In genomic region chr12:52044284-52044983, GRCh38 we compare ENCODE assay signal across 12 cellular contexts. TPM values are rescaled to one million over a fixed set of nuclear protein-coding genes. Genes with fewer than 3 reads are reported as not detected.
DNase-seq lines count a peak whose midpoint lies in the region; ATAC-seq, FAIRE-seq and TF ChIP-seq lines count a peak whose summit lies in the region.
"Had no signal": no experiment of that assay in that cellular context is flagged by ENCODE, and none has a peak within 500 bp of the region (broad histone marks: within the 10 kb centered on the region; RNA-seq: fewer than 3 reads in every experiment).

No MANE protein-coding gene starts in this region.

- H3K27me3 ChIP-seq in HepG2 (ENCODE audit: control insufficient read depth in 1 of 2, insufficient read depth in 2 of 2, low read length in 2 of 2) (no peaks in the 10 kb centered on the region; a peak in 1 of 5 replicates), skeletal muscle tissue (ENCODE audit: control insufficient read depth in 3 of 3, insufficient read depth in 3 of 3, low read length in 3 of 3) (no peaks in the 10 kb centered on the region)
- H3K27me3 ChIP-seq: foreskin keratinocyte had no signal

- H3K27ac ChIP-seq in coronary artery = peak overlapping the region; percentile 92 to 99
- H3K27ac ChIP-seq in HepG2 (ENCODE audit: extremely low read length, insufficient read depth, low read length) = no peak overlapping the region
- peak overlapping the region; percentile 99 for H3K27ac ChIP-seq in skeletal muscle tissue (ENCODE audit: low read depth, low read length)
- H3K27ac ChIP-seq: foreskin keratinocyte had no signal

- H3K9me3 ChIP-seq in HepG2 (ENCODE audit: low read length) = no peaks in the 10 kb centered on the region
- H3K9me3 ChIP-seq in skeletal muscle tissue (ENCODE audit: control insufficient read depth in 3 of 3, low read length in 3 of 3) = no peaks in the 10 kb centered on the region

- POLR2A ChIA-PET in HepG2 (lab: Yijun Ruan, JAX) = no interaction called here

- ATAC-seq in HepG2 (no peak; the same call in 2 of the 3 replicates), HG03039 (IDR thresholded peaks at IDR 0.05; ENCODE audit: unreplicated experiment) (no peak), HG02759 (IDR thresholded peaks at IDR 0.05; ENCODE audit: unreplicated experiment) (no peak), GM19395 (IDR thresholded peaks at IDR 0.05; ENCODE audit: unreplicated experiment) (no peak)
- ATAC-seq: foreskin keratinocyte had no signal

- no peak for TF ChIP-seq POLR2A in HepG2 (IDR thresholded peaks at IDR 0.05; ENCODE audit: insufficient read depth in 1 of 2, low read depth in 2 of 2, low read length in 2 of 2)

- no TSS peak for BruUV-seq in HepG2 (replicated peaks; lab: Mats Ljungman, UMichigan)

- H3K36me3 ChIP-seq in HepG2 (replicated peaks in 1 of 2; ENCODE audit: control insufficient read depth in 1 of 2, insufficient read depth in 2 of 2, low read length in 2 of 2) (no peaks in the 10 kb centered on the region), skeletal muscle tissue (ENCODE audit: control insufficient read depth in 3 of 3, insufficient read depth in 3 of 3, low read length in 3 of 3) (peaks cover 0 to 28% (median 1%) of the 10 kb centered on the region in 3 donors)

- peak overlapping the region; percentile 11; the same call in 1 of the 2 replicates for H3K4me2 ChIP-seq in HepG2 (ENCODE audit: low read depth, low read length)

- TF ChIP-seq EP300 in HepG2 (IDR thresholded peaks at IDR 0.05; ENCODE audit: low read depth in 2 of 2, low read length in 2 of 2) (no peak), HepG2 (CRISPR knock-in tag; IDR thresholded peaks at IDR 0.05; ENCODE audit: borderline replicate concordance) (no peak)

- TF ChIP-seq CTCF in coronary artery (IDR thresholded peaks at IDR 0.05) (no peak), HepG2 (CRISPR knock-in tag; IDR thresholded peaks at IDR 0.05) (no peak)

- no peak for TF ChIP-seq RAD21 in HepG2 (CRISPR knock-in tag; IDR thresholded peaks at IDR 0.05)

- CTCF ChIA-PET in HepG2 (lab: Yijun Ruan, JAX; ENCODE audit: low intra/inter-chr PET ratio, low total read pairs) = no interaction called here

- no peak overlapping the region for H2AFZ ChIP-seq in HepG2 (ENCODE audit: low read length)

- no peaks in the 10 kb centered on the region for H3K79me2 ChIP-seq in HepG2 (ENCODE audit: insufficient read depth, low read length)

- WGBS in HepG2 (ENCODE audit: low lambda C conversion rate) = 73% methylated on average over 10 of the region's 18 CpGs

- H3K4me1 ChIP-seq in HepG2 (ENCODE audit: insufficient read depth, low read length) (peaks cover 77% of the 10 kb centered on the region), skeletal muscle tissue (ENCODE audit: control insufficient read depth in 3 of 3, insufficient read depth in 3 of 3, low read length in 3 of 3) (peaks cover 70 to 86% (median 83%) of the 10 kb centered on the region in 3 donors)
- H3K4me1 ChIP-seq: foreskin keratinocyte had no signal

- in situ Hi-C loops in HepG2 (cut with HindIII; ENCODE audit: extremely low pct_ligation_motif_present, low pct_unique_long_range_greater_than_20kb) = no loop called here

- intact Hi-C loops in HepG2 (cut with micrococcal nuclease; ENCODE audit: unreplicated experiment) = no loop called here

- no peak for FAIRE-seq in HepG2 (lab: Jason Lieb, UNC)

- no peaks in the 10 kb centered on the region for H4K20me1 ChIP-seq in HepG2 (ENCODE audit: insufficient read depth, low read length)

- H3K9ac ChIP-seq in HepG2 (ENCODE audit: insufficient read depth, low read depth, low read length) = no peak overlapping the region
- H3K9ac ChIP-seq in skeletal muscle tissue (ENCODE audit: low read depth in 1 of 3, low read length in 3 of 3) = peak overlapping the region; percentile 91 to 100 (median 99)

- H3K4me3 ChIP-seq in coronary artery = peak overlapping the region; percentile 53
- H3K4me3 ChIP-seq in HepG2 (replicated peaks in 1 of 3; ENCODE audit: insufficient read depth in 1 of 3, low read depth in 2 of 3, low read length in 3 of 3) = no peak overlapping the region
- H3K4me3 ChIP-seq in skeletal muscle tissue (ENCODE audit: low read length in 3 of 3) = peak overlapping the region; percentile 83 to 99 (median 85)

- DNase-seq in GM03348 (ENCODE audit: low spot score) = peak; percentile 91
- peak; percentile 97 for DNase-seq in coronary artery (ENCODE audit: low spot score)
- no peak for DNase-seq in HepG2 (ENCODE audit: low spot score)
- no peak for DNase-seq in activated CD4-positive, alpha-beta T cell treated with anti-CD3 and anti-CD28 coated beads for 48 hours
- DNase-seq: activated CD8-positive, alpha-beta memory T cell treated with anti-CD3 and anti-CD28 coated beads, Interleukin-2, amount 50 U/mL, for 4 hours; foreskin keratinocyte had no signal

RNA-seq across cellular contexts. Expression of gene NR4A1, which starts 6.8 kb away (rescaled TPM):
- 4.6 and 5.7 TPM in 2 replicates for total RNA-seq in HepG2 (2016; rRNA removed; fragmentation: Illumina TruSeq; extraction: Trizol)
- 8.4 and 9.3 TPM in 2 replicates for total RNA-seq in HepG2 (2016; cell fraction: cytosol; rRNA removed; fragmentation: Illumina TruSeq; extraction: Trizol; ENCODE audit: low read depth)
- 3.8 and 7.6 TPM in 2 replicates for total RNA-seq in HepG2 (2016; cell fraction: insoluble cytoplasmic fraction; rRNA removed; fragmentation: Illumina TruSeq; extraction: Trizol)
- total RNA-seq in HepG2 (2016; cell fraction: membrane; rRNA removed; fragmentation: Illumina TruSeq; extraction: Trizol) = 5.8 and 6.3 TPM in 2 replicates
- 8.9 and 10.0 TPM in 2 replicates for total RNA-seq in HepG2 (2016; cell fraction: nucleus; rRNA removed; fragmentation: Illumina TruSeq; extraction: Trizol)
- polyA plus RNA-seq in HepG2 (2011; rRNA removed) = 15.2 and 16.5 TPM in 2 replicates
- polyA plus RNA-seq in HepG2 (2011; cell fraction: cytosol; rRNA removed) = 7.6 and 13.1 TPM in 2 replicates
- 26.2 and 46.7 TPM in 2 replicates for polyA plus RNA-seq in HepG2 (2011; cell fraction: nucleus; rRNA removed)
- polyA plus RNA-seq in HepG2 (2012) = 6.4 and 16.5 TPM in 2 replicates
- polyA plus RNA-seq in HepG2 (2016; cell fraction: cytosol; fragmentation: Illumina TruSeq; extraction: Trizol; ENCODE audit: low read depth) = 1.6 and 1.7 TPM in 2 replicates
- 5.3 and 8.6 TPM in 2 replicates for polyA plus RNA-seq in HepG2 (2016; cell fraction: insoluble cytoplasmic fraction; fragmentation: Illumina TruSeq; extraction: Trizol; ENCODE audit: low read depth)
- polyA plus RNA-seq in HepG2 (2016; cell fraction: membrane; fragmentation: Illumina TruSeq; extraction: Trizol; ENCODE audit: low read depth) = 3.4 and 3.9 TPM in 2 replicates
- polyA plus RNA-seq in HepG2 (2016; cell fraction: nucleus; fragmentation: Illumina TruSeq; extraction: Trizol; ENCODE audit: insufficient read depth, low read depth) = 22.7 TPM in 2 replicates
- 28.6 and 56.6 TPM in 2 replicates for polyA minus RNA-seq in HepG2 (2011; rRNA and poly(A)+ RNA removed; ENCODE audit: low replicate concordance)
- 10.8 and 14.1 TPM in 2 replicates for polyA minus RNA-seq in HepG2 (2011; cell fraction: cytosol; rRNA and poly(A)+ RNA removed)
- polyA minus RNA-seq in HepG2 (2011; cell fraction: nucleus; rRNA and poly(A)+ RNA removed) = 11.8 and 13.0 TPM in 2 replicates
- 24.5 TPM for total RNA-seq in skeletal muscle tissue

RNA-seq across cellular contexts. Expression of gene ATG101, which starts 25.3 kb away (rescaled TPM):
- total RNA-seq in HepG2 (2016; rRNA removed; fragmentation: Illumina TruSeq; extraction: Trizol) (66.7 and 67.7 TPM in 2 replicates), skeletal muscle tissue (34.4 TPM)
- total RNA-seq in HepG2 (2016; cell fraction: cytosol; rRNA removed; fragmentation: Illumina TruSeq; extraction: Trizol; ENCODE audit: low read depth) = 24.9 and 31.4 TPM in 2 replicates
- 67.1 and 68.7 TPM in 2 replicates for total RNA-seq in HepG2 (2016; cell fraction: insoluble cytoplasmic fraction; rRNA removed; fragmentation: Illumina TruSeq; extraction: Trizol)
- total RNA-seq in HepG2 (2016; cell fraction: membrane; rRNA removed; fragmentation: Illumina TruSeq; extraction: Trizol) = 38.8 and 52.9 TPM in 2 replicates
- total RNA-seq in HepG2 (2016; cell fraction: nucleus; rRNA removed; fragmentation: Illumina TruSeq; extraction: Trizol) = 31.7 and 32.7 TPM in 2 replicates
- polyA plus RNA-seq in HepG2 (2011; rRNA removed) = 58.2 and 60.2 TPM in 2 replicates
- 84.5 and 95.4 TPM in 2 replicates for polyA plus RNA-seq in HepG2 (2011; cell fraction: cytosol; rRNA removed)
- polyA plus RNA-seq in HepG2 (2011; cell fraction: nucleus; rRNA removed) = 55.3 and 57.9 TPM in 2 replicates
- polyA plus RNA-seq in HepG2 (2012) = 27.2 and 33.1 TPM in 2 replicates
- 16.9 and 28.4 TPM in 2 replicates for polyA plus RNA-seq in HepG2 (2016; cell fraction: cytosol; fragmentation: Illumina TruSeq; extraction: Trizol; ENCODE audit: low read depth)
- polyA plus RNA-seq in HepG2 (2016; cell fraction: insoluble cytoplasmic fraction; fragmentation: Illumina TruSeq; extraction: Trizol; ENCODE audit: low read depth) = 57.3 and 61.7 TPM in 2 replicates
- 24.0 and 35.4 TPM in 2 replicates for polyA plus RNA-seq in HepG2 (2016; cell fraction: membrane; fragmentation: Illumina TruSeq; extraction: Trizol; ENCODE audit: low read depth)
- 51.5 and 54.0 TPM in 2 replicates for polyA plus RNA-seq in HepG2 (2016; cell fraction: nucleus; fragmentation: Illumina TruSeq; extraction: Trizol; ENCODE audit: insufficient read depth, low read depth)
- 106 and 147 TPM in 2 replicates for polyA minus RNA-seq in HepG2 (2011; rRNA and poly(A)+ RNA removed; ENCODE audit: low replicate concordance)
- polyA minus RNA-seq in HepG2 (2011; cell fraction: cytosol; rRNA and poly(A)+ RNA removed) = 15.6 and 16.2 TPM in 2 replicates
- 12.8 and 16.7 TPM in 2 replicates for polyA minus RNA-seq in HepG2 (2011; cell fraction: nucleus; rRNA and poly(A)+ RNA removed)

RNA-seq across cellular contexts. Expression of gene SMIM41, which starts 35.1 kb away (rescaled TPM):
- not detected in 2 replicates for total RNA-seq in HepG2 (2016; rRNA removed; fragmentation: Illumina TruSeq; extraction: Trizol)
- total RNA-seq in HepG2 (2016; cell fraction: cytosol; rRNA removed; fragmentation: Illumina TruSeq; extraction: Trizol; ENCODE audit: low read depth) = not detected in 2 replicates
- not detected in 2 replicates for total RNA-seq in HepG2 (2016; cell fraction: insoluble cytoplasmic fraction; rRNA removed; fragmentation: Illumina TruSeq; extraction: Trizol)
- not detected in 2 replicates for total RNA-seq in HepG2 (2016; cell fraction: membrane; rRNA removed; fragmentation: Illumina TruSeq; extraction: Trizol)
- total RNA-seq in HepG2 (2016; cell fraction: nucleus; rRNA removed; fragmentation: Illumina TruSeq; extraction: Trizol) = not detected in 2 replicates
- 0.07 TPM in 1 of 2 replicates, not detected in the other for polyA plus RNA-seq in HepG2 (2011; rRNA removed)
- not detected in 2 replicates for polyA plus RNA-seq in HepG2 (2011; cell fraction: cytosol; rRNA removed)
- not detected in 2 replicates for polyA plus RNA-seq in HepG2 (2011; cell fraction: nucleus; rRNA removed)
- not detected in 2 replicates for polyA plus RNA-seq in HepG2 (2012)
- not detected in 2 replicates for polyA plus RNA-seq in HepG2 (2016; cell fraction: cytosol; fragmentation: Illumina TruSeq; extraction: Trizol; ENCODE audit: low read depth)
- not detected in 2 replicates for polyA plus RNA-seq in HepG2 (2016; cell fraction: insoluble cytoplasmic fraction; fragmentation: Illumina TruSeq; extraction: Trizol; ENCODE audit: low read depth)
- not detected in 2 replicates for polyA plus RNA-seq in HepG2 (2016; cell fraction: membrane; fragmentation: Illumina TruSeq; extraction: Trizol; ENCODE audit: low read depth)
- polyA plus RNA-seq in HepG2 (2016; cell fraction: nucleus; fragmentation: Illumina TruSeq; extraction: Trizol; ENCODE audit: insufficient read depth, low read depth) = not detected in 2 replicates
- polyA minus RNA-seq in HepG2 (2011; rRNA and poly(A)+ RNA removed; ENCODE audit: low replicate concordance) = not detected in 2 replicates
- polyA minus RNA-seq in HepG2 (2011; cell fraction: cytosol; rRNA and poly(A)+ RNA removed) = not detected in 2 replicates
- 0.39 TPM in 1 of 2 replicates, not detected in the other for polyA minus RNA-seq in HepG2 (2011; cell fraction: nucleus; rRNA and poly(A)+ RNA removed)
- total RNA-seq in skeletal muscle tissue = not detected
- total RNA-seq: foreskin keratinocyte, MCF 10A, subcutaneous adipose tissue had no signal
- polyA plus RNA-seq: foreskin keratinocyte had no signal

RNA-seq across cellular contexts. Expression of gene TAMALIN, which starts 37.7 kb away (rescaled TPM):
- total RNA-seq in HepG2 (2016; rRNA removed; fragmentation: Illumina TruSeq; extraction: Trizol) (7.2 and 10.9 TPM in 2 replicates), skeletal muscle tissue (9.4 TPM)
- 3.8 and 3.9 TPM in 2 replicates for total RNA-seq in HepG2 (2016; cell fraction: cytosol; rRNA removed; fragmentation: Illumina TruSeq; extraction: Trizol; ENCODE audit: low read depth)
- 5.9 and 12.2 TPM in 2 replicates for total RNA-seq in HepG2 (2016; cell fraction: insoluble cytoplasmic fraction; rRNA removed; fragmentation: Illumina TruSeq; extraction: Trizol)
- total RNA-seq in HepG2 (2016; cell fraction: membrane; rRNA removed; fragmentation: Illumina TruSeq; extraction: Trizol) = 6.3 and 7.1 TPM in 2 replicates
- total RNA-seq in HepG2 (2016; cell fraction: nucleus; rRNA removed; fragmentation: Illumina TruSeq; extraction: Trizol) = 8.6 and 10.4 TPM in 2 replicates
- polyA plus RNA-seq in HepG2 (2011; rRNA removed) = 2.9 and 4.5 TPM in 2 replicates
- 3.7 and 3.8 TPM in 2 replicates for polyA plus RNA-seq in HepG2 (2011; cell fraction: cytosol; rRNA removed)
- 7.5 and 12.9 TPM in 2 replicates for polyA plus RNA-seq in HepG2 (2011; cell fraction: nucleus; rRNA removed)
- polyA plus RNA-seq in HepG2 (2012) = 3.6 and 4.0 TPM in 2 replicates
- 0.84 and 1.5 TPM in 2 replicates for polyA plus RNA-seq in HepG2 (2016; cell fraction: cytosol; fragmentation: Illumina TruSeq; extraction: Trizol; ENCODE audit: low read depth)
- 5.5 TPM in 2 replicates for polyA plus RNA-seq in HepG2 (2016; cell fraction: insoluble cytoplasmic fraction; fragmentation: Illumina TruSeq; extraction: Trizol; ENCODE audit: low read depth)
- 2.0 and 2.7 TPM in 2 replicates for polyA plus RNA-seq in HepG2 (2016; cell fraction: membrane; fragmentation: Illumina TruSeq; extraction: Trizol; ENCODE audit: low read depth)
- polyA plus RNA-seq in HepG2 (2016; cell fraction: nucleus; fragmentation: Illumina TruSeq; extraction: Trizol; ENCODE audit: insufficient read depth, low read depth) = 17.1 and 20.1 TPM in 2 replicates
- polyA minus RNA-seq in HepG2 (2011; rRNA and poly(A)+ RNA removed; ENCODE audit: low replicate concordance) = 0.21 and 6.7 TPM in 2 replicates
- 1.3 and 2.7 TPM in 2 replicates for polyA minus RNA-seq in HepG2 (2011; cell fraction: cytosol; rRNA and poly(A)+ RNA removed)
- 4.9 and 8.2 TPM in 2 replicates for polyA minus RNA-seq in HepG2 (2011; cell fraction: nucleus; rRNA and poly(A)+ RNA removed)
- total RNA-seq: MCF 10A had no signal

Comparison
In these comparisons a context has a peak if more than half of its experiments do, and no peak if none do; other contexts are left out.
1. DNase-seq: peak in GM03348 (single experiment) and coronary artery (single experiment); none in HepG2 (single experiment) and activated CD4-positive, alpha-beta T cell treated with anti-CD3 and anti-CD28 coated beads for 48 hours (single experiment).
2. H3K4me3 ChIP-seq: peak in coronary artery (single experiment) and skeletal muscle tissue (3 of 3); none in HepG2 (0 of 3).